Comparison of ENCODE assay signal across 18 cellular contexts in the genomic region with DNA sequence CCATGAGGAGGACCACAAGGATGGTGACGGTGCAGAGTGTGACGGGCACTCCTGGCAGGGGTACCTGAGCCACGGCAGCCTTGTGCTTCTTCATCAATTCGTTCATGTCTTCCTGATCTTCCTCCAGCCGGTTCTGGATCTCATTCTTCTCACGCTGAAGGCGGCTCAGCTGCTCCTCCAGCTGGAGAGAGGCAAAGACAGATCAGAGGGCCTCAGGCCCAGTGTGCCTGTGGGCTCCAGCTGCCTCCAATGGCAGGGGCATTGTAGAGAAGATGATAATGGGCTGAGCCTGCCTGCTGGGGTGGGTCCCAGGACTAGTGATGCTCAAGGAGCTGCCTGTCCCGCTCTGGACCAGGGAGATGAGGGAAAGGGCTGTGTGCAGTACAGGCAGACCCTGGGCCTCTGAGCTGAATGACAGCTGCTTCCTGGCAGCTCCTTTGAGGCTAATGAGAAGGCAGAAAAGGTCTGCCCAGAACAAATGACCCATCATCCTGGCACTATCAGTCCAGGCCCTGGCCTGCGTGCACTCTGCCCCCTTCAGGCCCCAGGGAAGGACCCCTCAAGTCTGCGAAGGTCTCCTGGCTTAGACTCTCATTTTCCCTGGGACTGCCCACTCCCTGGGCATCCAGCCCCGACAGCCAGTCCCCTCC. TPM values are rescaled to one million over a fixed set of nuclear protein-coding genes. Genes with fewer than 3 reads are reported as not detected.
A peak's percentile ranks its signal among the peaks of the same experiment; 100 is the strongest.
DNase-seq lines count a peak whose midpoint lies in the region; ATAC-seq and TF ChIP-seq lines count a peak whose summit lies in the region.
"Had no signal": no experiment of that assay in that cellular context is flagged by ENCODE, and none has a peak within 500 bp of the region (broad histone marks: within the 10 kb centered on the region; RNA-seq: fewer than 3 reads in every experiment).

No MANE protein-coding gene starts in this region.

- H3K9me3 ChIP-seq in endocrine pancreas (ENCODE audit: control insufficient read depth, low read length) (no peaks in the 10 kb centered on the region), gastrocnemius medialis (no peaks in the 10 kb centered on the region)
- no peaks in the 10 kb centered on the region for H3K9me3 ChIP-seq in CD8-positive, alpha-beta memory T cell (ENCODE audit: low read length)
- H3K9me3 ChIP-seq: colonic mucosa, SJSA1, uterus had no signal

- intact Hi-C loops in gastrocnemius medialis (cut with DNase I; ENCODE audit: low total_unique reads), result no loop called here

- CTCF ChIA-PET in RWPE1 (lab: Yijun Ruan, JAX), result interaction anchor here (0.5 kb wide), 1 partner anchor 501 kb away, joined by 3 read pairs; no protein-coding TSS in a partner anchor
- CTCF ChIA-PET in CD8-positive, alpha-beta memory T cell (lab: Charles Lee), result interaction anchor here (1.2 to 2.8 kb wide), 3 partner anchors 10 to 125 kb away, joined by 3 to 12 read pairs (median 5); no protein-coding TSS in a partner anchor

- H3K9me3 Mint-ChIP-seq in CD8-positive, alpha-beta memory T cell, result no peaks in the 10 kb centered on the region
- H3K9me3 Mint-ChIP-seq: activated CD4-positive, alpha-beta memory T cell treated with anti-CD3 and anti-CD28 coated beads, Interleukin-2, amount 10 ng/mL, durations not matched to agents 7 days and 5 days; stimulated activated memory B cell treated with anti-CD40 and anti-IgM and Interleukin-4, amounts not matched to agents 10 μg/mL and 1 μg/mL and 100 μg/mL, for 72 hours had no signal

- ATAC-seq in gastrocnemius medialis, result peak in 1 of 2 donors; percentile 25
- no peak for ATAC-seq in GM19452 (IDR thresholded peaks at IDR 0.05; ENCODE audit: unreplicated experiment)
- ATAC-seq: stimulated activated memory B cell treated with anti-CD40 and anti-IgM and Interleukin-4, amounts not matched to agents 10 μg/mL and 1 μg/mL and 100 μg/mL, for 72 hours had no signal

- H3K27ac ChIP-seq in RWPE1 (0 out of 2 replicates have a peak overlapping the region, but pooled peaks have one; percentile 3), gastrocnemius medialis (peak overlapping the region in 3 of 4 donors; percentile 46 to 75 (median 47))
- H3K27ac ChIP-seq in CD8-positive, alpha-beta memory T cell (ENCODE audit: low read depth, low read length), result no peak overlapping the region
- H3K27ac ChIP-seq: colonic mucosa, SJSA1, uterus had no signal

- H3K4me1 ChIP-seq in endocrine pancreas (ENCODE audit: control insufficient read depth, insufficient read depth, low read length), result no peaks in the 10 kb centered on the region
- H3K4me1 ChIP-seq in gastrocnemius medialis, result peaks cover 0 to 16% of the 10 kb centered on the region in 2 donors
- no peaks in the 10 kb centered on the region for H3K4me1 ChIP-seq in CD8-positive, alpha-beta memory T cell (ENCODE audit: insufficient read depth, low read length)
- H3K4me1 ChIP-seq: colonic mucosa, SJSA1, uterus had no signal

- no peaks in the 10 kb centered on the region for H3K27me3 ChIP-seq in endocrine pancreas (ENCODE audit: control insufficient read depth, insufficient read depth, low read length)
- no peaks in the 10 kb centered on the region for H3K27me3 ChIP-seq in gastrocnemius medialis
- no peaks in the 10 kb centered on the region for H3K27me3 ChIP-seq in CD8-positive, alpha-beta memory T cell (ENCODE audit: insufficient read depth, low read length, poor library complexity, severe bottlenecking)
- H3K27me3 ChIP-seq: colonic mucosa, SJSA1, uterus had no signal

- no peak overlapping the region for H3K27ac Mint-ChIP-seq in CD8-positive, alpha-beta memory T cell
- H3K27ac Mint-ChIP-seq: activated CD4-positive, alpha-beta memory T cell treated with anti-CD3 and anti-CD28 coated beads, Interleukin-2, amount 10 ng/mL, durations not matched to agents 7 days and 5 days; stimulated activated memory B cell treated with anti-CD40 and anti-IgM and Interleukin-4, amounts not matched to agents 10 μg/mL and 1 μg/mL and 100 μg/mL, for 72 hours had no signal

- H3K4me3 Mint-ChIP-seq in CD8-positive, alpha-beta memory T cell, result no peak overlapping the region
- H3K4me3 Mint-ChIP-seq: activated CD4-positive, alpha-beta memory T cell treated with anti-CD3 and anti-CD28 coated beads, Interleukin-2, amount 10 ng/mL, durations not matched to agents 7 days and 5 days; stimulated activated memory B cell treated with anti-CD40 and anti-IgM and Interleukin-4, amounts not matched to agents 10 μg/mL and 1 μg/mL and 100 μg/mL, for 72 hours had no signal

- TF ChIP-seq POLR2A in gastrocnemius medialis (IDR thresholded peaks at IDR 0.05), result no peak

- DNase-seq in NCI-H82 (lab: John Stamatoyannopoulos, UW) (peak; percentile 55), NCI-H82 treated with DMSO at 0.1 percent for 48 hours (lab: John Stamatoyannopoulos, UW; ENCODE audit: unreplicated experiment) (no peak), RWPE1 (ENCODE audit: low spot score) (no peak), gastrocnemius medialis (no peak), EL (no peak)
- DNase-seq in CD8-positive, alpha-beta memory T cell, result no peak
- DNase-seq: activated CD4-positive, alpha-beta memory T cell treated with anti-CD3 and anti-CD28 coated beads, Interleukin-2, amount 10 ng/mL, durations not matched to agents 7 days and 5 days; activated T-cell treated with anti-CD3 and anti-CD28 coated beads, Interleukin-2, amount 50 U/mL, for 48 hours; colonic mucosa; glutamatergic neuron; MV-4-11; NCI-H226; small intestine; uterus had no signal

- peaks cover 0 to 1% of the 10 kb centered on the region in 2 donors for H3K27me3 Mint-ChIP-seq in CD8-positive, alpha-beta memory T cell
- H3K27me3 Mint-ChIP-seq: activated CD4-positive, alpha-beta memory T cell treated with anti-CD3 and anti-CD28 coated beads, Interleukin-2, amount 10 ng/mL, durations not matched to agents 7 days and 5 days; stimulated activated memory B cell treated with anti-CD40 and anti-IgM and Interleukin-4, amounts not matched to agents 10 μg/mL and 1 μg/mL and 100 μg/mL, for 72 hours had no signal

- no peaks in the 10 kb centered on the region for H3K4me1 Mint-ChIP-seq in CD8-positive, alpha-beta memory T cell
- H3K4me1 Mint-ChIP-seq: activated CD4-positive, alpha-beta memory T cell treated with anti-CD3 and anti-CD28 coated beads, Interleukin-2, amount 10 ng/mL, durations not matched to agents 7 days and 5 days; stimulated activated memory B cell treated with anti-CD40 and anti-IgM and Interleukin-4, amounts not matched to agents 10 μg/mL and 1 μg/mL and 100 μg/mL, for 72 hours had no signal

- in situ Hi-C loops in gastrocnemius medialis (cut with MboI; ENCODE audit: low sequenced_read_pairs in 4 of 4), result no loop called here

- H3K36me3 Mint-ChIP-seq in CD8-positive, alpha-beta memory T cell, result peaks cover 0 to 94% (median 10%) of the 10 kb centered on the region in 3 donors

- peaks cover 4% of the 10 kb centered on the region for H3K36me3 ChIP-seq in endocrine pancreas (ENCODE audit: control insufficient read depth, insufficient read depth, low read length)
- H3K36me3 ChIP-seq in gastrocnemius medialis, result peaks cover 0 to 97% of the 10 kb centered on the region in 2 donors
- H3K36me3 ChIP-seq in CD8-positive, alpha-beta memory T cell (ENCODE audit: insufficient read depth, low read length), result peaks cover 69% of the 10 kb centered on the region
- H3K36me3 ChIP-seq: uterus had no signal

- peak overlapping the region; percentile 8 for H3K9ac ChIP-seq in endocrine pancreas (ENCODE audit: control insufficient read depth, insufficient read depth, low read length)

- POLR2A ChIA-PET in RWPE1 (lab: Yijun Ruan, JAX; ENCODE audit: low non-redundant PET), result no interaction called here
- POLR2A ChIA-PET in CD8-positive, alpha-beta memory T cell (lab: Charles Lee), result no interaction called here

- no peak overlapping the region for H3K4me3 ChIP-seq in endocrine pancreas (ENCODE audit: control insufficient read depth, insufficient read depth, low read length)
- no peak overlapping the region for H3K4me3 ChIP-seq in gastrocnemius medialis
- no peak overlapping the region for H3K4me3 ChIP-seq in CD8-positive, alpha-beta memory T cell (ENCODE audit: low read length)
- H3K4me3 ChIP-seq: colonic mucosa, SJSA1, uterus had no signal

- TF ChIP-seq CTCF in RWPE1 (conservative IDR thresholded peaks at IDR 0.05; ENCODE audit: low read depth) (no peak), gastrocnemius medialis (IDR thresholded peaks at IDR 0.05 in 4 of 5, conservative IDR thresholded peaks at IDR 0.05 in 1 of 5) (no peak)

RNA-seq across cellular contexts. Expression of gene PIPOX, which starts 47.9 kb away (rescaled TPM):
- total RNA-seq in gastrocnemius medialis, result 1 to 10 TPM in 2 of 4 donors, under 1 TPM in 2; 0.42 to 2.4 (median 1.1) TPM
- total RNA-seq in CD8-positive, alpha-beta memory T cell, result 1 to 10 TPM; 1.8 to 2.2 TPM
- polyA plus RNA-seq in CD8-positive, alpha-beta memory T cell, result 0.99 TPM
